25 cellular contexts compared by ENCODE assay signal in genomic region chr11:35187996-35188395, GRCh38. TPM values are rescaled to one million over a fixed set of nuclear protein-coding genes. Genes with fewer than 3 reads are reported as not detected.
DNase-seq lines count a peak whose midpoint lies in the region; ATAC-seq and TF ChIP-seq lines count a peak whose summit lies in the region.
"Had no signal": no experiment of that assay in that cellular context is flagged by ENCODE, and none has a peak within 500 bp of the region (broad histone marks: within the 10 kb centered on the region; RNA-seq: fewer than 3 reads in every experiment).

No MANE protein-coding gene starts in this region.

- H4K20me1 ChIP-seq in IMR-90 (ENCODE audit: insufficient read depth, low read length): peaks cover 51% of the 10 kb centered on the region

- no TSS peak for BruUV-seq in IMR-90 (replicated peaks; lab: Mats Ljungman, UMichigan)

- peak overlapping the region; percentile 2; the same call in 1 of the 2 replicates for H3K18ac ChIP-seq in IMR-90 (ENCODE audit: low read depth, low read length)

- H3K4me3 Mint-ChIP-seq in activated CD8-positive, alpha-beta T cell treated with anti-CD3 and anti-CD28 coated beads, Interleukin-2, amount 10 ng/mL, durations not matched to agents 7 days and 5 days: no peak overlapping the region
- no peak overlapping the region for H3K4me3 Mint-ChIP-seq in activated CD8-positive, alpha-beta T cell treated with anti-CD3 and anti-CD28 coated beads for 36 hours
- no peak overlapping the region for H3K4me3 Mint-ChIP-seq in osteocyte (ENCODE audit: unreplicated experiment)

- H3K23ac ChIP-seq in IMR-90 (ENCODE audit: low read depth, low read length): peak overlapping the region; percentile 15; the same call in 1 of the 2 replicates

- no peak for TF ChIP-seq POLR2A in IMR-90 (IDR thresholded peaks at IDR 0.05; ENCODE audit: low read depth, low read length)
- no peak for TF ChIP-seq POLR2A in esophagus muscularis mucosa (IDR thresholded peaks at IDR 0.05; ENCODE audit: low read depth)

- no peak overlapping the region for H2BK20ac ChIP-seq in IMR-90 (ENCODE audit: low read depth, low read length)

- no peak for TF ChIP-seq CTCF in activated CD8-positive, alpha-beta T cell treated with anti-CD3 and anti-CD28 coated beads for 36 hours (IDR thresholded peaks at IDR 0.05)
- TF ChIP-seq CTCF in IMR-90 (conservative IDR thresholded peaks at IDR 0.05; ENCODE audit: low read depth, low read length): no peak
- TF ChIP-seq CTCF in esophagus muscularis mucosa (IDR thresholded peaks at IDR 0.05): no peak
- no peak for TF ChIP-seq CTCF in osteocyte (IDR thresholded peaks at IDR 0.05)

- H4K5ac ChIP-seq in IMR-90 (ENCODE audit: low read depth, low read length): 0 out of 2 replicates have a peak overlapping the region, but pooled peaks have one; percentile 4

- CTCF ChIA-PET in activated CD8-positive, alpha-beta T cell treated with anti-CD3 and anti-CD28 coated beads, Interleukin-2, amount 10 ng/mL, durations not matched to agents 7 days and 5 days (lab: Charles Lee): interaction anchor here (1.0 kb wide), 2 partner anchors 118 to 189 kb away, joined by 3 read pairs; no protein-coding TSS in a partner anchor
- CTCF ChIA-PET in activated CD8-positive, alpha-beta T cell treated with anti-CD3 and anti-CD28 coated beads for 36 hours (lab: Charles Lee): no interaction called here
- CTCF ChIA-PET in IMR-90 (lab: Yijun Ruan, JAX): no interaction called here

- peaks cover 28% of the 10 kb centered on the region for H3K4me1 ChIP-seq in IMR-90 (ENCODE audit: control insufficient read depth, insufficient read depth, low read length)
- H3K4me1 ChIP-seq in esophagus muscularis mucosa: peaks cover 17 to 76% (median 67%) of the 10 kb centered on the region in 4 donors
- H3K4me1 ChIP-seq: HAP-1, SJCRH30 had no signal

- H3K4ac ChIP-seq in IMR-90 (ENCODE audit: low read depth, low read length): peak overlapping the region; percentile 57

- H3K56ac ChIP-seq in IMR-90 (ENCODE audit: extremely low read depth, insufficient read depth, low read length): no peak overlapping the region

- peaks cover 93% of the 10 kb centered on the region for H3K36me3 Mint-ChIP-seq in activated CD8-positive, alpha-beta T cell treated with anti-CD3 and anti-CD28 coated beads, Interleukin-2, amount 10 ng/mL, durations not matched to agents 7 days and 5 days (ENCODE audit: low read depth)
- peaks cover 84% of the 10 kb centered on the region for H3K36me3 Mint-ChIP-seq in activated CD8-positive, alpha-beta T cell treated with anti-CD3 and anti-CD28 coated beads for 36 hours (ENCODE audit: low read depth)
- peaks cover 42% of the 10 kb centered on the region for H3K36me3 Mint-ChIP-seq in osteocyte (ENCODE audit: unreplicated experiment)

- H3K9me3 Mint-ChIP-seq in activated CD8-positive, alpha-beta T cell treated with anti-CD3 and anti-CD28 coated beads, Interleukin-2, amount 10 ng/mL, durations not matched to agents 7 days and 5 days (ENCODE audit: insufficient read depth): no peaks in the 10 kb centered on the region
- H3K9me3 Mint-ChIP-seq in activated CD8-positive, alpha-beta T cell treated with anti-CD3 and anti-CD28 coated beads for 36 hours: no peaks in the 10 kb centered on the region
- H3K9me3 Mint-ChIP-seq in osteocyte (ENCODE audit: unreplicated experiment): no peaks in the 10 kb centered on the region

- no peak overlapping the region for H3K14ac ChIP-seq in IMR-90 (replicated peaks; ENCODE audit: low read depth, low read length)

- no peak overlapping the region for H2AK9ac ChIP-seq in IMR-90 (replicated peaks; ENCODE audit: low read depth, low read length, poor library complexity)

- H3K27me3 Mint-ChIP-seq in activated CD8-positive, alpha-beta T cell treated with anti-CD3 and anti-CD28 coated beads, Interleukin-2, amount 10 ng/mL, durations not matched to agents 7 days and 5 days (ENCODE audit: low read depth): no peaks in the 10 kb centered on the region
- no peaks in the 10 kb centered on the region for H3K27me3 Mint-ChIP-seq in activated CD8-positive, alpha-beta T cell treated with anti-CD3 and anti-CD28 coated beads for 36 hours
- H3K27me3 Mint-ChIP-seq in osteocyte (ENCODE audit: unreplicated experiment): no peaks in the 10 kb centered on the region

- H2BK15ac ChIP-seq in IMR-90 (ENCODE audit: low read depth, low read length): no peak overlapping the region

- H3K9me3 ChIP-seq in IMR-90 (ENCODE audit: control insufficient read depth, insufficient read depth, low read length): no peaks in the 10 kb centered on the region
- no peaks in the 10 kb centered on the region for H3K9me3 ChIP-seq in esophagus muscularis mucosa
- H3K9me3 ChIP-seq: Caco-2, HAP-1, Peyer's patch, SJCRH30, upper lobe of right lung had no signal

- H4K8ac ChIP-seq in IMR-90 (ENCODE audit: low read depth in 2 of 2, low read length in 2 of 2): peak overlapping the region in 1 of 2 experiments; percentile 76; a peak in 2 of 4 replicates

- DNase-seq in activated CD8-positive, alpha-beta T cell treated with anti-CD3 and anti-CD28 coated beads, Interleukin-2, amount 10 ng/mL, durations not matched to agents 7 days and 5 days: no peak
- no peak for DNase-seq in activated CD8-positive, alpha-beta T cell treated with anti-CD3 and anti-CD28 coated beads for 36 hours
- DNase-seq in IMR-90: no peak
- no peak for DNase-seq in esophagus muscularis mucosa (ENCODE audit: extremely low spot score)
- no peak for DNase-seq in osteocyte (ENCODE audit: extremely low spot score, unreplicated experiment)
- no peak for DNase-seq in left ventricle myocardium superior
- no peak for DNase-seq in SHP77 treated with DMSO at 0.1 percent for 48 hours (lab: John Stamatoyannopoulos, UW)
- DNase-seq in NCI-H226: no peak
- DNase-seq: 8988T; activated CD4-positive, alpha-beta T cell treated with anti-CD3 and anti-CD28 coated beads for 1 hour; Caco-2; DMS79 treated with DMSO at 0.1 percent for 48 hours; erythroblast; islet precursor cell; Karpas-422; NCI-H1694 treated with DMSO at 0.1 percent for 48 hours; NCI-H2171; NCI-H524; Peyer's patch; SJCRH30; substantia nigra; T-helper 1 cell; upper lobe of right lung had no signal

- peak overlapping the region; percentile 26; the same call in 1 of the 2 replicates for H2BK120ac ChIP-seq in IMR-90 (ENCODE audit: low read depth, low read length)

- POLR2A ChIA-PET in activated CD8-positive, alpha-beta T cell treated with anti-CD3 and anti-CD28 coated beads, Interleukin-2, amount 10 ng/mL, durations not matched to agents 7 days and 5 days (lab: Charles Lee): no interaction called here
- POLR2A ChIA-PET in activated CD8-positive, alpha-beta T cell treated with anti-CD3 and anti-CD28 coated beads for 36 hours (lab: Charles Lee): no interaction called here
- POLR2A ChIA-PET in IMR-90 (lab: Charles Lee; ENCODE audit: unreplicated experiment): no interaction called here

- peaks cover 14 to 61% of the 10 kb centered on the region in 2 experiments for H3K79me1 ChIP-seq in IMR-90 (ENCODE audit: low read depth in 1 of 2, low read length in 2 of 2)

- peak overlapping the region; percentile 60; the same call in 1 of the 2 replicates for H3K27ac ChIP-seq in IMR-90 (ENCODE audit: insufficient read depth, low read length)
- peak overlapping the region; percentile 21 to 80 (median 76) for H3K27ac ChIP-seq in esophagus muscularis mucosa (replicated peaks in 1 of 4)
- H3K27ac ChIP-seq: Peyer's patch, SJCRH30, upper lobe of right lung had no signal

- H3K27me3 ChIP-seq in IMR-90 (ENCODE audit: control insufficient read depth, insufficient read depth, low read length) (no peaks in the 10 kb centered on the region), esophagus muscularis mucosa (no peaks in the 10 kb centered on the region)
- H3K27me3 ChIP-seq: Peyer's patch, SJCRH30, upper lobe of right lung had no signal

- TF ChIP-seq RAD21 in IMR-90 (IDR thresholded peaks at IDR 0.05; ENCODE audit: low read length): no peak

- H3K4me3 ChIP-seq in IMR-90 (ENCODE audit: insufficient read depth, low read depth, low read length) (no peak overlapping the region), esophagus muscularis mucosa (no peak overlapping the region)
- H3K4me3 ChIP-seq: HAP-1, Peyer's patch, SJCRH30, skin epidermis, upper lobe of right lung had no signal

- ATAC-seq in activated CD8-positive, alpha-beta T cell treated with anti-CD3 and anti-CD28 coated beads, Interleukin-2, amount 10 ng/mL, durations not matched to agents 7 days and 5 days: no peak
- ATAC-seq in activated CD8-positive, alpha-beta T cell treated with anti-CD3 and anti-CD28 coated beads for 36 hours: no peak
- ATAC-seq in IMR-90 (ENCODE audit: low read depth) (no peak), left ventricle myocardium superior (no peak)
- ATAC-seq: upper lobe of right lung had no signal

- H3K4me2 ChIP-seq in IMR-90 (ENCODE audit: low read depth, low read length): no peak overlapping the region

- in situ Hi-C loops in IMR-90 (cut with MboI; ENCODE audit: low sequenced_read_pairs): no loop called here

- no peak overlapping the region for H2AFZ ChIP-seq in IMR-90 (replicated peaks; ENCODE audit: low read length, poor library complexity)

- no CpG with 5 or more reads among the region's 3 CpGs for WGBS in IMR-90 (ENCODE audit: extremely low coverage in 2 of 2, insufficient read length in 1 of 2), 2 experiments
- WGBS in esophagus muscularis mucosa: 74% methylated on average over 3 of the region's 3 CpGs

- intact Hi-C loops in activated CD8-positive, alpha-beta T cell treated with anti-CD3 and anti-CD28 coated beads for 36 hours (cut with micrococcal nuclease): no loop called here
- intact Hi-C loops in IMR-90 (cut with micrococcal nuclease): no loop called here
- intact Hi-C loops in esophagus muscularis mucosa (cut with DNase I): no loop called here
- intact Hi-C loops in left ventricle myocardium superior (cut with micrococcal nuclease): no loop called here

- H4K91ac ChIP-seq in IMR-90 (ENCODE audit: insufficient read depth, low read depth, low read length): no peak overlapping the region

- H3K4me1 Mint-ChIP-seq in activated CD8-positive, alpha-beta T cell treated with anti-CD3 and anti-CD28 coated beads, Interleukin-2, amount 10 ng/mL, durations not matched to agents 7 days and 5 days (ENCODE audit: low read depth): peaks cover 42% of the 10 kb centered on the region
- H3K4me1 Mint-ChIP-seq in activated CD8-positive, alpha-beta T cell treated with anti-CD3 and anti-CD28 coated beads for 36 hours (ENCODE audit: low read depth): peaks cover 82% of the 10 kb centered on the region
- peaks cover 23% of the 10 kb centered on the region for H3K4me1 Mint-ChIP-seq in osteocyte (ENCODE audit: unreplicated experiment)

- no peak for TF ChIP-seq EP300 in esophagus muscularis mucosa (IDR thresholded peaks at IDR 0.05)

- H2BK5ac ChIP-seq in IMR-90 (ENCODE audit: low read depth, low read length, poor library complexity, severe bottlenecking): peak overlapping the region; percentile 16

- H2AK5ac ChIP-seq in IMR-90 (ENCODE audit: low read depth, low read length): peak overlapping the region; percentile 62; the same call in 1 of the 2 replicates

- no peak overlapping the region for H3K9ac ChIP-seq in IMR-90 (ENCODE audit: low read depth, low read length)

- dilution Hi-C loops in IMR-90 (cut with HindIII; ENCODE audit: low sequenced_read_pairs, unreplicated experiment): no loop called here

- peak overlapping the region; percentile 16 for H3K27ac Mint-ChIP-seq in activated CD8-positive, alpha-beta T cell treated with anti-CD3 and anti-CD28 coated beads, Interleukin-2, amount 10 ng/mL, durations not matched to agents 7 days and 5 days
- H3K27ac Mint-ChIP-seq in activated CD8-positive, alpha-beta T cell treated with anti-CD3 and anti-CD28 coated beads for 36 hours: no peak overlapping the region
- H3K27ac Mint-ChIP-seq in osteocyte (ENCODE audit: unreplicated experiment): peak overlapping the region; percentile 18

- peaks cover 50% of the 10 kb centered on the region for H3K36me3 ChIP-seq in IMR-90 (ENCODE audit: control insufficient read depth, insufficient read depth, low read length)
- H3K36me3 ChIP-seq in esophagus muscularis mucosa: peaks cover 0 to 55% (median 4%) of the 10 kb centered on the region in 4 donors
- H3K36me3 ChIP-seq: HAP-1, SJCRH30 had no signal

- peaks cover 16% of the 10 kb centered on the region for H3K9me1 ChIP-seq in IMR-90 (ENCODE audit: insufficient read depth, low read length)

RNA-seq across cellular contexts. Expression of gene CD44, which starts 49.0 kb away (rescaled TPM):
- 100 to 1,000 TPM; 398 to 399 TPM for total RNA-seq in activated CD8-positive, alpha-beta T cell treated with anti-CD3 and anti-CD28 coated beads, Interleukin-2, amount 10 ng/mL, durations not matched to agents 7 days and 5 days
- 100 to 1,000 TPM; 363 to 373 TPM for total RNA-seq in activated CD8-positive, alpha-beta T cell treated with anti-CD3 and anti-CD28 coated beads for 36 hours
- total RNA-seq in IMR-90 (2012; rRNA removed) (341 and 357 TPM in 2 replicates), esophagus muscularis mucosa (100 to 1,000 TPM; 212 to 292 (median 275) TPM), osteocyte (283 and 309 TPM in 2 replicates), left ventricle myocardium superior (19.6 TPM)
- 947 and 1,094 TPM in 2 replicates for polyA plus RNA-seq in IMR-90 (2012; rRNA removed)
- polyA plus RNA-seq in IMR-90 (2012; cell fraction: cytosol; rRNA removed): 502 and 1,091 TPM in 2 replicates
- polyA plus RNA-seq in IMR-90 (2012; cell fraction: nucleus; rRNA removed; ENCODE audit: low replicate concordance): 461 and 652 TPM in 2 replicates

Comparison
In these comparisons a context has a peak if more than half of its experiments do, and no peak if none do; other contexts are left out.
1. RNA of gene CD44, which starts 49.0 kb away (total RNA-seq): 398 to 399 TPM in activated CD8-positive, alpha-beta T cell treated with anti-CD3 and anti-CD28 coated beads, Interleukin-2, amount 10 ng/mL, durations not matched to agents 7 days and 5 days, 363 to 373 TPM in activated CD8-positive, alpha-beta T cell treated with anti-CD3 and anti-CD28 coated beads for 36 hours, 341 to 357 TPM in IMR-90, 283 to 309 TPM in osteocyte and 212 to 292 TPM in esophagus muscularis mucosa; 19.6 TPM in left ventricle myocardium superior (single experiment); every median in the first group is over 10 times any median in the second.